7 cellular contexts compared by ENCODE assay signal in genomic region chr13:19618925-19619324, GRCh38. TPM values are rescaled to one million over a fixed set of nuclear protein-coding genes. Genes with fewer than 3 reads are reported as not detected.
DNase-seq lines count a peak whose midpoint lies in the region; ATAC-seq and TF ChIP-seq lines count a peak whose summit lies in the region.

No MANE protein-coding gene starts in this region.

- TF ChIP-seq RAD21 in liver (IDR thresholded peaks at IDR 0.05): peak; percentile 82 to 86

- H3K36me3 ChIP-seq in WERI-Rb-1 (no peaks in the 10 kb centered on the region), liver (ENCODE audit: control insufficient read depth in 4 of 4, insufficient read depth in 3 of 4, low read depth in 1 of 4, low read length in 3 of 4) (no peaks in the 10 kb centered on the region)

- POLR2A ChIA-PET in GM10248 (lab: Yijun Ruan, JAX): no interaction called here

- H3K36me3 Mint-ChIP-seq in T-helper 2 cell treated with Interferon-gamma antibody and Interleukin-4, amounts not matched to agents 5 μg/mL and 100 μg/mL, for 36 hours (ENCODE audit: low read depth): no peaks in the 10 kb centered on the region

- CTCF ChIA-PET in GM10248 (lab: Yijun Ruan, JAX): interaction anchor here (0.9 to 2.2 kb wide), 5 partner anchors 9 to 95 kb away, joined by 3 to 16 read pairs (median 4); no protein-coding TSS in a partner anchor

- H3K27ac ChIP-seq in WERI-Rb-1 (no peak overlapping the region), liver (ENCODE audit: low read depth in 1 of 2, low read length in 2 of 2) (no peak overlapping the region)

- peak; percentile 49 for DNase-seq in GM10248 (ENCODE audit: extremely low spot score)
- DNase-seq in WERI-Rb-1: peak; percentile 33
- DNase-seq in stimulated activated CD4-positive, alpha-beta T cell treated with anti-CD3 and anti-CD28 coated beads, Interleukin-1b, Interleukin-23, amount 100 ng/mL, for 48 hours: no peak
- DNase-seq in T-helper 2 cell treated with Interferon-gamma antibody and Interleukin-4, amounts not matched to agents 5 μg/mL and 100 μg/mL, for 36 hours (ENCODE audit: low spot score): no peak

- H3K27ac Mint-ChIP-seq in T-helper 2 cell treated with Interferon-gamma antibody and Interleukin-4, amounts not matched to agents 5 μg/mL and 100 μg/mL, for 36 hours: no peak overlapping the region

- TF ChIP-seq CTCF in GM10248 (IDR thresholded peaks at IDR 0.05; ENCODE audit: control extremely low read depth, extremely low read depth, low read depth, missing control alignments) (no peak), WERI-Rb-1 (IDR thresholded peaks at IDR 0.05; ENCODE audit: low read depth, low read length) (peak; percentile 75), liver (IDR thresholded peaks at IDR 0.05; ENCODE audit: low read depth, low read length, missing input control) (peak; percentile 64)

- no peaks in the 10 kb centered on the region for H3K4me1 Mint-ChIP-seq in T-helper 2 cell treated with Interferon-gamma antibody and Interleukin-4, amounts not matched to agents 5 μg/mL and 100 μg/mL, for 36 hours (ENCODE audit: low read depth)

- no peaks in the 10 kb centered on the region for H3K27me3 ChIP-seq in WERI-Rb-1 (ENCODE audit: insufficient read depth, low read depth, severe bottlenecking)
- H3K27me3 ChIP-seq in liver (ENCODE audit: control insufficient read depth in 4 of 4, insufficient read depth in 4 of 4, low read length in 3 of 4): no peaks in the 10 kb centered on the region

- H3K4me1 ChIP-seq in liver (ENCODE audit: control insufficient read depth in 4 of 4, insufficient read depth in 4 of 4, low read length in 3 of 4): peaks cover 0 to 4% (median 0%) of the 10 kb centered on the region in 4 donors

- H3K27me3 Mint-ChIP-seq in T-helper 2 cell treated with Interferon-gamma antibody and Interleukin-4, amounts not matched to agents 5 μg/mL and 100 μg/mL, for 36 hours (ENCODE audit: low read depth): peaks cover 7% of the 10 kb centered on the region

- no peak overlapping the region for H3K9ac ChIP-seq in liver (ENCODE audit: low read depth in 1 of 2, low read length in 2 of 2)

- peaks cover 6% of the 10 kb centered on the region for H3K9me3 ChIP-seq in WERI-Rb-1 (ENCODE audit: severe bottlenecking)
- no peaks in the 10 kb centered on the region for H3K9me3 ChIP-seq in liver (ENCODE audit: control insufficient read depth in 4 of 4, low read length in 3 of 4)

- H3K9me3 Mint-ChIP-seq in T-helper 2 cell treated with Interferon-gamma antibody and Interleukin-4, amounts not matched to agents 5 μg/mL and 100 μg/mL, for 36 hours: peaks cover 6% of the 10 kb centered on the region

- peak; percentile 73 for ATAC-seq in HG03097 (IDR thresholded peaks at IDR 0.05; ENCODE audit: low FRiP score, unreplicated experiment)
- ATAC-seq in HG03342 (IDR thresholded peaks at IDR 0.05; ENCODE audit: unreplicated experiment): no peak

- no peak overlapping the region for H3K4me3 ChIP-seq in WERI-Rb-1 (ENCODE audit: low read depth, low read length)
- H3K4me3 ChIP-seq in liver (ENCODE audit: low read depth in 1 of 3, low read length in 3 of 3): no peak overlapping the region

- H3K4me3 Mint-ChIP-seq in T-helper 2 cell treated with Interferon-gamma antibody and Interleukin-4, amounts not matched to agents 5 μg/mL and 100 μg/mL, for 36 hours: no peak overlapping the region

- 48% methylated on average over 5 of the region's 5 CpGs for WGBS in liver

TF ChIP-seq in liver, 16 proteins besides CTCF, POLR2A, EP300 and RAD21:
- TF ChIP-seq JUND (IDR thresholded peaks at IDR 0.05): no peak
- peak; percentile 81 to 87 for TF ChIP-seq RXRA (IDR thresholded peaks at IDR 0.05)
- TF ChIP-seq NR2F2 (IDR thresholded peaks at IDR 0.05): peak; percentile 98
- TF ChIP-seq HNF4A (conservative IDR thresholded peaks at IDR 0.05): peak; percentile 57 to 61
- peak; percentile 26 for TF ChIP-seq SP1 (IDR thresholded peaks at IDR 0.05)
- TF ChIP-seq FOXA1 (IDR thresholded peaks at IDR 0.05): no peak
- peak in 1 of 2 donors; percentile 12 for TF ChIP-seq GABPA (IDR thresholded peaks at IDR 0.05 in 1 of 2, conservative IDR thresholded peaks at IDR 0.05 in 1 of 2)
- TF ChIP-seq HNF4G (IDR thresholded peaks at IDR 0.05): no peak

RNA-seq across cellular contexts. Expression of gene MPHOSPH8, which starts 14.5 kb away (rescaled TPM):
- total RNA-seq in liver: 10 to 100 TPM; 13.3 to 14.2 TPM
- polyA plus RNA-seq in liver: 10 to 100 TPM in 1 of 2 donors, 1 to 10 TPM in 1; 8.4 to 11.4 TPM

RNA-seq across cellular contexts. Expression of gene TPTE2, which starts 57.6 kb away (rescaled TPM):
- not detected for total RNA-seq in liver
- not detected for polyA plus RNA-seq in liver

Comparison
In these comparisons a context has a peak if more than half of its experiments do, and no peak if none do; other contexts are left out.
1. DNase-seq: peak in GM10248 (single experiment) and WERI-Rb-1 (single experiment); none in stimulated activated CD4-positive, alpha-beta T cell treated with anti-CD3 and anti-CD28 coated beads, Interleukin-1b, Interleukin-23, amount 100 ng/mL, for 48 hours (single experiment) and T-helper 2 cell treated with Interferon-gamma antibody and Interleukin-4, amounts not matched to agents 5 μg/mL and 100 μg/mL, for 36 hours (single experiment).